In the genomic region with DNA sequence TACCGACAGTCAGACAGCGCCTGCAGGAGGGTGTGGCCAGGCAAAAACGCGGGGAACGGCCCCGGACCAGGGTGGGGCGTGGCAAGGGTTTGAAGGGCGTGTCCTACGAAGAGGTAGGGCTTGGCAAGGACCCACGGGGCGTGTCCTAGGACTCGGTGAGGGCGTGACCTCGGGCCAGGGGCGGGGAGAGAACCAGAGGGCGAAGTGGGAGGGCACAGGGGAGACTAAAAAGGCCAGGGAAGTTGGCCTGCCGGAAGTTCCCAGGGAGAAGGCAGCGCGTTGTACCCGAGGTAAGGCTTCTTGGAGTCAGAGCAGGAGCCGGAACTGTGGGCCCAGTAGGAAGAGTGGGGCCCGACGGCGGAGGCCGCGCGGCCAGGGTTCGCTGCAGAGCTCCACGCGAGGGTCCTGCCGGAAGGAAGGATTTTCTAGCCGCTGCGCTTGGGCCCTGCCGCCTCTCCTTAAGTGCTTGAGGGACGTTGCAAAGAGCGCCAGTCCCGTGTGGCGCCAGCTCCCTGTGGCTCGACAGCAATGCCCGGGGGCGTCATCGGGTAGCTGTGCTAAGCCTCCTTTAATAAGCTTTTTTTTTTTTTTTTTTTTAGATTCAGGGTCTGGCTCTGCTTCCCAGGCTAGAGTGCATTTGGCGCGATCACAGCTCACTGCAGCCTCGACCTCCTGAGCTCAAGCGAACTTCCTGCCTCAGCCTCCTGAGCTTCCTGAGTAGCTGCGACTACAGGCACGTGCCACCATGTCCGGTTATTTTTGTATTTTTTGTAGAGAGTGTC, we compare ENCODE assay signal across 8 cellular contexts. TPM values are rescaled to one million over a fixed set of nuclear protein-coding genes. Genes with fewer than 3 reads are reported as not detected.
DNase-seq lines count a peak whose midpoint lies in the region; ATAC-seq and TF ChIP-seq lines count a peak whose summit lies in the region.

A gene with protein sequence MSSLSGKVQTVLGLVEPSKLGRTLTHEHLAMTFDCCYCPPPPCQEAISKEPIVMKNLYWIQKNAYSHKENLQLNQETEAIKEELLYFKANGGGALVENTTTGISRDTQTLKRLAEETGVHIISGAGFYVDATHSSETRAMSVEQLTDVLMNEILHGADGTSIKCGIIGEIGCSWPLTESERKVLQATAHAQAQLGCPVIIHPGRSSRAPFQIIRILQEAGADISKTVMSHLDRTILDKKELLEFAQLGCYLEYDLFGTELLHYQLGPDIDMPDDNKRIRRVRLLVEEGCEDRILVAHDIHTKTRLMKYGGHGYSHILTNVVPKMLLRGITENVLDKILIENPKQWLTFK (plus strand): TSS at position 253 of the 782 bp plus-strand sequence. CDS start 47,375 bp downstream, outside the sequence.

- TF ChIP-seq POLR2A in erythroblast (IDR thresholded peaks at IDR 0.05; ENCODE audit: low read length), result peak; percentile 91

- TSS peak; percentile 75 for BruUV-seq in OCI-LY7 (replicated peaks; lab: Mats Ljungman, UMichigan)

- H3K4me3 ChIP-seq in OCI-LY7 (ENCODE audit: low read depth, low read length, poor library complexity, severe bottlenecking), result peak within 1 kb of the TSS; percentile 76
- H3K4me3 ChIP-seq in muscle layer of colon (ENCODE audit: low read depth in 1 of 2, low read length in 2 of 2), result peak within 1 kb of the TSS; percentile 50 to 66

- H2AFZ ChIP-seq in OCI-LY7 (ENCODE audit: low read length), result peak within 1 kb of the TSS; percentile 99

- H3K36me3 ChIP-seq in OCI-LY7 (ENCODE audit: insufficient read depth, low read length) (peaks cover 35% of the 10 kb centered on the region), muscle layer of colon (ENCODE audit: insufficient read depth, low read length) (no peaks in the 10 kb centered on the region)

- CTCF ChIA-PET in OCI-LY7 (lab: Charles Lee; ENCODE audit: unreplicated experiment), result interaction anchor here (0.6 to 1.2 kb wide), 2 partner anchors 22 to 577 kb away, joined by 3 read pairs; partner anchors contain the start of gene MINDY3

- H3K27me3 ChIP-seq in muscle layer of colon (ENCODE audit: control insufficient read depth in 1 of 2, insufficient read depth in 2 of 2, low read length in 2 of 2), result no peaks in the 10 kb centered on the region

- H3K79me2 ChIP-seq in OCI-LY7 (ENCODE audit: insufficient read depth, low read depth, low read length), result peaks cover 39% of the 10 kb centered on the region

- peaks cover 41% of the 10 kb centered on the region for H3K4me1 ChIP-seq in OCI-LY7 (ENCODE audit: insufficient read depth, low read length, poor library complexity, severe bottlenecking)
- H3K4me1 ChIP-seq in muscle layer of colon (ENCODE audit: insufficient read depth, low read length), result peaks cover 5% of the 10 kb centered on the region

- peak within 1 kb of the TSS; percentile 15 for H3K9ac ChIP-seq in muscle layer of colon (ENCODE audit: low read length)

- no peaks in the 10 kb centered on the region for H3K9me2 ChIP-seq in OCI-LY7 (ENCODE audit: insufficient read depth, low read length)

- TF ChIP-seq CTCF in OCI-LY7 (conservative IDR thresholded peaks at IDR 0.05; ENCODE audit: low read length), result no peak

- H3K27ac ChIP-seq in OCI-LY7 (ENCODE audit: low read depth, low read length, poor library complexity, severe bottlenecking) (peak within 1 kb of the TSS; percentile 65), muscle layer of colon (ENCODE audit: low read depth, low read length) (peak within 1 kb of the TSS; percentile 53)

- H4K20me1 ChIP-seq in OCI-LY7 (ENCODE audit: insufficient read depth, low read length), result 0 out of 2 replicates have a peak, but pooled peaks cover 5% of the 10 kb centered on the region

- peak; percentile 67 for DNase-seq in DMS 273 treated with DMSO at 0.1 percent for 48 hours (lab: John Stamatoyannopoulos, UW)
- DNase-seq in HuH-7.5 (ENCODE audit: low spot score), result peak; percentile 56
- DNase-seq in OCI-LY7 (ENCODE audit: low spot score), result peak; percentile 97
- peak; percentile 98 for DNase-seq in activated T-cell treated with anti-CD3 and anti-CD28 coated beads, Interleukin-2, amount 50 U/mL, for 1 hour
- DNase-seq in erythroblast (lab: John Stamatoyannopoulos, UW), result peak; percentile 97 to 98
- peak; percentile 90 to 98 for DNase-seq in stimulated activated CD8-positive, alpha-beta memory T cell treated with anti-CD3 and anti-CD28 coated beads, Interleukin-7, amount 100 ng/mL, for 1 hour (ENCODE audit: low read depth in 2 of 2)

- ATAC-seq in GM21528 (IDR thresholded peaks at IDR 0.05; ENCODE audit: low FRiP score, unreplicated experiment), result peak; percentile 99

- peak within 1 kb of the TSS; percentile 89 for H3K4me2 ChIP-seq in OCI-LY7 (ENCODE audit: low read length)

- H3K9me3 ChIP-seq in OCI-LY7 (ENCODE audit: low read length), result no peaks in the 10 kb centered on the region
- no peaks in the 10 kb centered on the region for H3K9me3 ChIP-seq in muscle layer of colon (ENCODE audit: low read length)

- intact Hi-C loops in OCI-LY7 (cut with micrococcal nuclease; ENCODE audit: unreplicated experiment), result loop anchor here (2.0 to 10.0 kb wide), 4 partner anchors 378 to 765 kb away; partner anchors contain the start of genes MINDY3, RSU1 and TRDMT1

- POLR2A ChIA-PET in OCI-LY7 (lab: Charles Lee), result interaction anchor here (0.6 to 1.4 kb wide), 10 partner anchors 12 to 793 kb away, joined by 3 to 8 read pairs (median 5); no protein-coding TSS in a partner anchor

RNA-seq across cellular contexts. Expression of the gene that starts here (rescaled TPM):
- total RNA-seq in OCI-LY7 (2014; rRNA removed; shearing (Covaris generic)), result 17.7 and 22.8 TPM in 2 replicates
- 27.4 and 29.7 TPM in 2 replicates for total RNA-seq in OCI-LY7 (2022)

Comparison
In these comparisons a context has a peak if more than half of its experiments do, and no peak if none do; other contexts are left out.
1. Peak in every context shown above with its lines: DNase-seq, ATAC-seq, H3K4me3 ChIP-seq and H3K27ac ChIP-seq.